In genomic region chr3:150222646-150223045, GRCh38 we compare ENCODE assay signal across 19 cellular contexts.
DNase-seq lines count a peak whose midpoint lies in the region; ATAC-seq and TF ChIP-seq lines count a peak whose summit lies in the region.
"Had no signal": no experiment of that assay in that cellular context is flagged by ENCODE, and none has a peak within 500 bp of the region (broad histone marks: within the 10 kb centered on the region; RNA-seq: fewer than 3 reads in every experiment).

No MANE protein-coding gene starts in this region.

- ATAC-seq in GM23338 (peak; percentile 66), HG03521 (IDR thresholded peaks at IDR 0.05; ENCODE audit: unreplicated experiment) (no peak)
- ATAC-seq: GM12878, HCT116, T-helper 17 cell had no signal

- H3K4me1 ChIP-seq in GM23338 (ENCODE audit: insufficient read depth) (peaks cover 35% of the 10 kb centered on the region), SJCRH30 (peaks cover 26% of the 10 kb centered on the region)
- H3K4me1 ChIP-seq: BE2C had no signal

- peaks cover 34% of the 10 kb centered on the region for H3K4me1 Mint-ChIP-seq in GM23338

- TF ChIP-seq CTCF in GM23338 (conservative IDR thresholded peaks at IDR 0.05; ENCODE audit: low read depth in 2 of 2) = no peak

- H3K9me3 ChIP-seq in SJCRH30 (replicated peaks) = no peaks in the 10 kb centered on the region
- H3K9me3 ChIP-seq: BE2C had no signal

- peak; percentile 45 for DNase-seq in ELF-1 (ENCODE audit: low read depth, low spot score)
- peak; percentile 39 for DNase-seq in GM23338 (ENCODE audit: low spot score)
- peak; percentile 42 to 72 for DNase-seq in SJCRH30
- peak; percentile 16 for DNase-seq in iPS-NIHi11 (ENCODE audit: low spot score)
- no peak for DNase-seq in activated CD8-positive, alpha-beta memory T cell treated with anti-CD3 and anti-CD28 coated beads, Interleukin-2, amount 50 U/mL, for 4 hours
- no peak for DNase-seq in COLO668 (lab: John Stamatoyannopoulos, UW; ENCODE audit: unreplicated experiment)
- DNase-seq: BE2C; Calu3; CD4-positive, alpha-beta T cell; DMS79 treated with DMSO at 0.1 percent for 48 hours; NCI-H1048; NCI-H1694 treated with DMSO at 0.1 percent for 48 hours; NK-92 treated with Interleukin-12 subunit alpha and Interleukin-12 subunit beta, amount 100 ng/mL, for 24 hours; OCI-M1; SHP77 treated with DMSO at 0.1 percent for 48 hours; T-helper 17 cell had no signal

- H3K36me3 ChIP-seq in GM23338 (ENCODE audit: insufficient read depth) (no peaks in the 10 kb centered on the region), SJCRH30 (no peaks in the 10 kb centered on the region)
- H3K36me3 ChIP-seq: BE2C had no signal

- peak overlapping the region; percentile 80 for H3K4me2 ChIP-seq in GM23338

- no peak overlapping the region for H3K4me3 Mint-ChIP-seq in GM23338
- H3K4me3 Mint-ChIP-seq: CD4-positive, alpha-beta T cell; T-helper 17 cell had no signal

- peak overlapping the region; percentile 64; the same call in 1 of the 2 replicates for H3K4me3 ChIP-seq in GM23338
- peak overlapping the region; percentile 28 for H3K4me3 ChIP-seq in SJCRH30
- H3K4me3 ChIP-seq: GM12878 had no signal

- H3K9me2 ChIP-seq in GM23338 (ENCODE audit: insufficient read depth) = no peaks in the 10 kb centered on the region

- peaks cover 5% of the 10 kb centered on the region; the same call in 1 of the 3 replicates for H3K9me3 Mint-ChIP-seq in GM23338
- H3K9me3 Mint-ChIP-seq: CD4-positive, alpha-beta T cell had no signal

- H3K79me2 ChIP-seq in GM23338 (replicated peaks; ENCODE audit: insufficient read depth) = no peaks in the 10 kb centered on the region

- H3K27ac Mint-ChIP-seq in GM23338 = no peak overlapping the region
- H3K27ac Mint-ChIP-seq: CD4-positive, alpha-beta T cell; T-helper 17 cell had no signal

- H3K27ac ChIP-seq in GM23338 (ENCODE audit: low read depth) = no peak overlapping the region
- H3K27ac ChIP-seq in SJCRH30 = peak overlapping the region; percentile 39; the same call in 1 of the 2 replicates

- peaks cover 10% of the 10 kb centered on the region for H3K27me3 Mint-ChIP-seq in GM23338 (ENCODE audit: insufficient read depth, low read depth, poor library complexity)

- peaks cover 13% of the 10 kb centered on the region; the same call in 1 of the 2 replicates for H3K27me3 ChIP-seq in GM23338 (ENCODE audit: insufficient read depth)
- no peaks in the 10 kb centered on the region for H3K27me3 ChIP-seq in SJCRH30

- no peaks in the 10 kb centered on the region for H3F3A ChIP-seq in GM23338 (replicated peaks; ENCODE audit: low read depth)

- no peaks in the 10 kb centered on the region for H4K20me1 ChIP-seq in GM23338 (replicated peaks; ENCODE audit: insufficient read depth)

- peak overlapping the region; percentile 99 for H2AFZ ChIP-seq in GM23338

- H3K36me3 Mint-ChIP-seq in GM23338 (ENCODE audit: low read depth) = no peaks in the 10 kb centered on the region

TF ChIP-seq in GM23338, 12 proteins besides CTCF, POLR2A, EP300 and RAD21 (continues in another document):
- TF ChIP-seq STAT1 (IDR thresholded peaks at IDR 0.05; ENCODE audit: unreplicated experiment) = no peak
- no peak for TF ChIP-seq EZH2 (IDR thresholded peaks at IDR 0.05; ENCODE audit: low read depth, unreplicated experiment)
- TF ChIP-seq NANOG (IDR thresholded peaks at IDR 0.05; ENCODE audit: borderline replicate concordance) = no peak
- TF ChIP-seq ZNF114 (CRISPR knock-in tag; IDR thresholded peaks at IDR 0.05) = no peak
- TF ChIP-seq ZNF462 (CRISPR knock-in tag; IDR thresholded peaks at IDR 0.05) = no peak
- TF ChIP-seq JUNB (IDR thresholded peaks at IDR 0.05; ENCODE audit: unreplicated experiment) = no peak
- no peak for TF ChIP-seq REST (IDR thresholded peaks at IDR 0.05; ENCODE audit: unreplicated experiment)
- no peak for TF ChIP-seq CREB1 (CRISPR knock-in tag; IDR thresholded peaks at IDR 0.05; ENCODE audit: low read depth)
- TF ChIP-seq EZH2phosphoT487 (IDR thresholded peaks at IDR 0.05; ENCODE audit: unreplicated experiment) = no peak
- no peak for TF ChIP-seq ZNF331 (CRISPR knock-in tag; IDR thresholded peaks at IDR 0.05; ENCODE audit: low read depth)
- TF ChIP-seq POLR2AphosphoS5 (IDR thresholded peaks at IDR 0.05; ENCODE audit: low read depth) = no peak

Comparison
In these comparisons a context has a peak if more than half of its experiments do, and no peak if none do; other contexts are left out.
1. DNase-seq: peak in ELF-1 (single experiment), GM23338 (single experiment), SJCRH30 (2 of 2) and iPS-NIHi11 (single experiment); none in activated CD8-positive, alpha-beta memory T cell treated with anti-CD3 and anti-CD28 coated beads, Interleukin-2, amount 50 U/mL, for 4 hours (single experiment) and COLO668 (single experiment).